Comparison of ENCODE assay signal across 1 cellular context in genomic region chr2:205129531-205129930, GRCh38.
TF ChIP-seq lines count a peak whose summit lies in the region.

No MANE protein-coding gene starts in this region.

TF ChIP-seq in liver, 16 proteins besides CTCF, POLR2A, EP300 and RAD21 (continued from another document):
- TF ChIP-seq ZBTB33 (IDR thresholded peaks at IDR 0.05) (no peak), NR2F2 (IDR thresholded peaks at IDR 0.05) (peak; percentile 83), MAX (IDR thresholded peaks at IDR 0.05) (peak; percentile 72)
